In genomic region chr19:54102421-54103169, GRCh38 we compare ENCODE assay signal across 8 cellular contexts. TPM values are rescaled to one million over a fixed set of nuclear protein-coding genes. Genes with fewer than 3 reads are reported as not detected.
DNase-seq lines count a peak whose midpoint lies in the region; TF ChIP-seq lines count a peak whose summit lies in the region.

Gene NDUFA3, plus strand, starts transcription at chr19:54102855. Its CDS starts 24 bp downstream, at chr19:54102879.

- H3K4me1 Mint-ChIP-seq in H9 = peaks cover 6 to 10% of the 10 kb centered on the region in 2 experiments
- H3K4me1 Mint-ChIP-seq in nephron = peaks cover 5% of the 10 kb centered on the region
- peaks cover 22% of the 10 kb centered on the region for H3K4me1 Mint-ChIP-seq in stimulated activated naive CD8-positive, alpha-beta T cell treated with anti-CD3 and anti-CD28 coated beads, Interleukin-15, Interleukin-2, amounts not matched to agents 100 ng/mL and 50 ng/mL, for 24 hours (ENCODE audit: low read depth)

- H3K27me3 ChIP-seq in H9 (ENCODE audit: insufficient read depth, low read length) (no peaks in the 10 kb centered on the region), MG63 (no peaks in the 10 kb centered on the region)

- H3K23me2 ChIP-seq in H9 (ENCODE audit: insufficient read length, low read depth, low read length, poor library complexity, severe bottlenecking) = peaks cover 5% of the 10 kb centered on the region

- H3K14ac ChIP-seq in H9 (ENCODE audit: insufficient read depth, low read length) = peak within 1 kb of the TSS; percentile 41

- H3K27ac Mint-ChIP-seq in H9 = peak within 1 kb of the TSS; percentile 93 to 99 (median 99)
- H3K27ac Mint-ChIP-seq in nephron = peak within 1 kb of the TSS; percentile 57 to 86 (median 69)
- H3K27ac Mint-ChIP-seq in stimulated activated naive CD8-positive, alpha-beta T cell treated with anti-CD3 and anti-CD28 coated beads, Interleukin-15, Interleukin-2, amounts not matched to agents 100 ng/mL and 50 ng/mL, for 24 hours = peak within 1 kb of the TSS; percentile 96

- no peaks in the 10 kb centered on the region; the same call in 1 of the 2 replicates for H3K27me3 Mint-ChIP-seq in H9 (ENCODE audit: low read depth)
- H3K27me3 Mint-ChIP-seq in nephron (ENCODE audit: low read depth) = peaks cover 18% of the 10 kb centered on the region
- H3K27me3 Mint-ChIP-seq in stimulated activated naive CD8-positive, alpha-beta T cell treated with anti-CD3 and anti-CD28 coated beads, Interleukin-15, Interleukin-2, amounts not matched to agents 100 ng/mL and 50 ng/mL, for 24 hours = no peaks in the 10 kb centered on the region

- peaks cover 21% of the 10 kb centered on the region for H3K36me3 ChIP-seq in MG63

- H3T11ph ChIP-seq in H9 (ENCODE audit: low read length) = no peak within 1 kb of the TSS

- H3K4me3 ChIP-seq in MG63 (peak within 1 kb of the TSS; percentile 70), fibroblast of the aortic adventitia (ENCODE audit: low read depth, low read length) (peak within 1 kb of the TSS; percentile 96)

- H2BK120ac ChIP-seq in H9 (ENCODE audit: low read depth, low read length, poor library complexity, severe bottlenecking) = no peak within 1 kb of the TSS

- H3K9me3 Mint-ChIP-seq in H9 (no peaks in the 10 kb centered on the region; a peak in 1 of 5 replicates), nephron (no peaks in the 10 kb centered on the region)
- no peaks in the 10 kb centered on the region for H3K9me3 Mint-ChIP-seq in stimulated activated naive CD8-positive, alpha-beta T cell treated with anti-CD3 and anti-CD28 coated beads, Interleukin-15, Interleukin-2, amounts not matched to agents 100 ng/mL and 50 ng/mL, for 24 hours

- H2BK20ac ChIP-seq in H9 (ENCODE audit: low read depth, low read length, poor library complexity, severe bottlenecking) = no peak within 1 kb of the TSS

- peaks cover 1% of the 10 kb centered on the region; the same call in 1 of the 2 replicates for H3K79me2 ChIP-seq in H9 (ENCODE audit: insufficient read depth, low read length)

- no peak within 1 kb of the TSS for H2BK12ac ChIP-seq in H9 (ENCODE audit: insufficient read length, low read depth, low read length)

- H3K9me3 ChIP-seq in H9 (ENCODE audit: control insufficient read depth, low read depth, low read length) (no peaks in the 10 kb centered on the region), MG63 (no peaks in the 10 kb centered on the region)

- no peak for TF ChIP-seq CTCF in H9 (conservative IDR thresholded peaks at IDR 0.05)
- TF ChIP-seq CTCF in fibroblast of the aortic adventitia (IDR thresholded peaks at IDR 0.05; ENCODE audit: insufficient read depth, low read length) = no peak
- no peak for TF ChIP-seq CTCF in nephron (IDR thresholded peaks at IDR 0.05; ENCODE audit: unreplicated experiment in 3 of 3)

- H3K4me3 Mint-ChIP-seq in H9 (peak within 1 kb of the TSS; percentile 99 to 100), nephron (peak within 1 kb of the TSS; percentile 92 to 99 (median 98))
- H3K4me3 Mint-ChIP-seq in stimulated activated naive CD8-positive, alpha-beta T cell treated with anti-CD3 and anti-CD28 coated beads, Interleukin-15, Interleukin-2, amounts not matched to agents 100 ng/mL and 50 ng/mL, for 24 hours = peak within 1 kb of the TSS; percentile 98

- H4K91ac ChIP-seq in H9 (ENCODE audit: insufficient read length, low read depth, low read length) = no peak within 1 kb of the TSS

- H3K4me2 ChIP-seq in H9 (ENCODE audit: insufficient read depth, insufficient read length, low read length) = peak within 1 kb of the TSS; percentile 89

- H2BK15ac ChIP-seq in H9 (ENCODE audit: low read depth, low read length) = no peak within 1 kb of the TSS

- peaks cover 4% of the 10 kb centered on the region for H3K79me1 ChIP-seq in H9 (ENCODE audit: insufficient read depth, low read depth, low read length, poor library complexity, severe bottlenecking)

- no peak within 1 kb of the TSS for H2AK5ac ChIP-seq in H9 (ENCODE audit: insufficient read length, low read length)

- H3K9ac ChIP-seq in H9 (ENCODE audit: extremely low read depth, insufficient read length, low read length) = peak within 1 kb of the TSS; percentile 78

- H4K20me1 ChIP-seq in H9 (ENCODE audit: control insufficient read depth, insufficient read depth, insufficient read length) = no peaks in the 10 kb centered on the region

- no peak within 1 kb of the TSS for H3K56ac ChIP-seq in H9 (ENCODE audit: insufficient read length, low read depth, low read length)

- H3K18ac ChIP-seq in H9 (ENCODE audit: insufficient read length, low read depth, low read length) = peak within 1 kb of the TSS; percentile 58

- no peak within 1 kb of the TSS for H3K23ac ChIP-seq in H9 (ENCODE audit: insufficient read length, low read depth, low read length)

- H3K36me3 Mint-ChIP-seq in H9 (ENCODE audit: insufficient read depth in 1 of 3, low read depth in 3 of 3) (peaks cover 24 to 28% (median 28%) of the 10 kb centered on the region in 3 experiments), nephron (ENCODE audit: low read depth) (peaks cover 19% of the 10 kb centered on the region)
- peaks cover 23% of the 10 kb centered on the region for H3K36me3 Mint-ChIP-seq in stimulated activated naive CD8-positive, alpha-beta T cell treated with anti-CD3 and anti-CD28 coated beads, Interleukin-15, Interleukin-2, amounts not matched to agents 100 ng/mL and 50 ng/mL, for 24 hours (ENCODE audit: low read depth)

- H2BK5ac ChIP-seq in H9 (ENCODE audit: insufficient read length, low read length) = no peak within 1 kb of the TSS

- H3K27ac ChIP-seq in H9 (ENCODE audit: insufficient read length, low read depth, low read length) = no peak within 1 kb of the TSS

- H3K4ac ChIP-seq in H9 (ENCODE audit: low read depth, low read length) = no peak within 1 kb of the TSS

- no peak within 1 kb of the TSS for H4K8ac ChIP-seq in H9 (replicated peaks; ENCODE audit: insufficient read length, low read depth, low read length)

- no peak within 1 kb of the TSS for H4K5ac ChIP-seq in H9 (ENCODE audit: insufficient read length, low read depth, low read length)

- DNase-seq in ELR (ENCODE audit: low read depth) = peak; percentile 98
- DNase-seq in H9 = peak; percentile 99
- peak; percentile 99 for DNase-seq in MG63
- DNase-seq in SHP77 treated with DMSO at 0.1 percent for 48 hours (lab: John Stamatoyannopoulos, UW) = peak; percentile 92
- DNase-seq in activated effector memory CD4-positive, alpha-beta T cell treated with anti-CD3 and anti-CD28 coated beads, Interleukin-2, amount 50 U/mL, for 16 hours = peak; percentile 99
- peak; percentile 98 for DNase-seq in fibroblast of the aortic adventitia (ENCODE audit: low read depth)

- no CpG with 5 or more reads among the region's 54 CpGs for WGBS in H9 (ENCODE audit: extremely low coverage, insufficient read length, low lambda C conversion rate)

- no peak within 1 kb of the TSS for H2AFZ ChIP-seq in H9 (ENCODE audit: low read length)

- no peaks in the 10 kb centered on the region for H3K4me1 ChIP-seq in H9 (ENCODE audit: insufficient read depth, low read length)

RNA-seq across cellular contexts. Expression of gene NDUFA3, which starts in this region (rescaled TPM):
- total RNA-seq in H9 (2021) = 174 and 188 TPM in 2 replicates
- 4.8 and 23.1 TPM in 2 replicates for total RNA-seq in MG63 (2014; rRNA removed; shearing (Covaris generic); ENCODE audit: low replicate concordance)
- total RNA-seq in fibroblast of the aortic adventitia (ENCODE audit: low replicate concordance) = 9.0 and 11.4 TPM in 2 replicates
